In the genomic region with DNA sequence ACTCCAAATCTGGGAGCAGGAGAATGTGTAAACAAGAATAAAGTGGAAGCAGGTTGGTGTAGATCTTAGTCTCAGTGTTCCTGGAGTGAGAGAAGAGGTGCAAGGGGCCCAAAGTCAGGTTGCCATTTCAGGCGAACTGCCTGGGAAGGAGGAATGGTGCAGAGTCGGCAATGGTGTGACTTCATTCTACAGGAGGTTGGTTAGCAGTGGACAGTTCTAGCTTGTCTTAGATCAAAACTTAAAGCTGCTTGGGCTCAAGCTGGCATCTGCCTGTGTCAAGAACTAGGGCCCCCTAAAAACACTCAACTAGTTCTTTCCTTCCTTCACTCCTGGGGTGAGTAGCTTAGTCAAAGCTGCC, we compare ENCODE assay signal across 8 cellular contexts. TPM values are rescaled to one million over a fixed set of nuclear protein-coding genes. Genes with fewer than 3 reads are reported as not detected.
DNase-seq lines count a peak whose midpoint lies in the region; ATAC-seq and TF ChIP-seq lines count a peak whose summit lies in the region.
"Had no signal": no experiment of that assay in that cellular context is flagged by ENCODE, and none has a peak within 500 bp of the region (broad histone marks: within the 10 kb centered on the region; RNA-seq: fewer than 3 reads in every experiment).

No MANE protein-coding gene starts in this region.

- peak overlapping the region; percentile 68 for H3K4me3 Mint-ChIP-seq in activated CD8-positive, alpha-beta T cell treated with anti-CD3 and anti-CD28 coated beads for 36 hours
- H3K4me3 Mint-ChIP-seq in immature natural killer cell = peak overlapping the region; percentile 72 to 90 (median 81)

- POLR2A ChIA-PET in activated CD8-positive, alpha-beta T cell treated with anti-CD3 and anti-CD28 coated beads for 36 hours (lab: Charles Lee) = interaction anchor here (1.6 to 19.2 kb wide), 5 partner anchors 11 to 130 kb away, joined by 4 to 239 read pairs (median 12); partner anchors contain the start of genes ABCB6, ANKZF1 and ATG9A

- no peak for ATAC-seq in activated CD8-positive, alpha-beta T cell treated with anti-CD3 and anti-CD28 coated beads for 36 hours
- no peak for ATAC-seq in HG03442 (IDR thresholded peaks at IDR 0.05; ENCODE audit: unreplicated experiment)
- ATAC-seq in GM18519 (IDR thresholded peaks at IDR 0.05; ENCODE audit: low FRiP score, unreplicated experiment) = no peak

- H3K27ac Mint-ChIP-seq in activated CD8-positive, alpha-beta T cell treated with anti-CD3 and anti-CD28 coated beads for 36 hours = peak overlapping the region; percentile 91
- H3K27ac Mint-ChIP-seq in immature natural killer cell = peak overlapping the region; percentile 93 to 98 (median 95)

- H3K4me3 ChIP-seq in HUES64 (ENCODE audit: low read length) (no peak overlapping the region), stomach (peak overlapping the region; percentile 1 to 41 (median 22))

- peaks cover 64% of the 10 kb centered on the region for H3K36me3 Mint-ChIP-seq in activated CD8-positive, alpha-beta T cell treated with anti-CD3 and anti-CD28 coated beads for 36 hours (ENCODE audit: low read depth)
- peaks cover 0 to 24% (median 12%) of the 10 kb centered on the region in 3 donors for H3K36me3 Mint-ChIP-seq in immature natural killer cell

- CTCF ChIA-PET in activated CD8-positive, alpha-beta T cell treated with anti-CD3 and anti-CD28 coated beads for 36 hours (lab: Charles Lee) = interaction anchor here (0.9 to 10.1 kb wide), 11 partner anchors 9 to 104 kb away, joined by 3 to 132 read pairs (median 5); partner anchors contain the start of genes CNPPD1 and DNAJB2

- 91% methylated on average over 2 of the region's 2 CpGs for WGBS in HUES64
- 39 to 53% (median 46%) methylated on average over 2 of the region's 2 CpGs for WGBS in stomach, 5 donors

- no peak for TF ChIP-seq EP300 in stomach (IDR thresholded peaks at IDR 0.05)

- H3K27me3 ChIP-seq in HUES64 (ENCODE audit: insufficient read depth, low read length) (peaks cover 28% of the 10 kb centered on the region), stomach (no peaks in the 10 kb centered on the region)

- H3K27ac ChIP-seq in HUES64 (ENCODE audit: low read depth, low read length) (peak overlapping the region; percentile 34; the same call in 1 of the 2 replicates), stomach (peak overlapping the region; percentile 86 to 98 (median 94))

- H3K27me3 Mint-ChIP-seq in activated CD8-positive, alpha-beta T cell treated with anti-CD3 and anti-CD28 coated beads for 36 hours = no peaks in the 10 kb centered on the region
- H3K27me3 Mint-ChIP-seq in immature natural killer cell (ENCODE audit: low read depth in 3 of 3) = peaks cover 18 to 39% (median 38%) of the 10 kb centered on the region in 3 donors

- no peaks in the 10 kb centered on the region for H3K9me3 Mint-ChIP-seq in activated CD8-positive, alpha-beta T cell treated with anti-CD3 and anti-CD28 coated beads for 36 hours
- no peaks in the 10 kb centered on the region for H3K9me3 Mint-ChIP-seq in immature natural killer cell

- TF ChIP-seq POLR2A in stomach (IDR thresholded peaks at IDR 0.05) = no peak

- DNase-seq in activated CD8-positive, alpha-beta T cell treated with anti-CD3 and anti-CD28 coated beads for 36 hours = no peak
- no peak for DNase-seq in immature natural killer cell
- DNase-seq in stomach = no peak
- no peak for DNase-seq in activated CD4-positive, CD25-positive, alpha-beta regulatory T cell (lab: John Stamatoyannopoulos, UW)
- DNase-seq: cortex of kidney had no signal

- H3K36me3 ChIP-seq in HUES64 (ENCODE audit: insufficient read depth, low read length) = peaks cover 21% of the 10 kb centered on the region; the same call in 1 of the 2 replicates
- peaks cover 14 to 43% (median 28%) of the 10 kb centered on the region in 4 donors for H3K36me3 ChIP-seq in stomach

- no peaks in the 10 kb centered on the region for H3K9me3 ChIP-seq in HUES64 (ENCODE audit: insufficient read depth, low read depth, low read length)
- H3K9me3 ChIP-seq in stomach = no peaks in the 10 kb centered on the region

- peaks cover 74% of the 10 kb centered on the region for H3K4me1 Mint-ChIP-seq in activated CD8-positive, alpha-beta T cell treated with anti-CD3 and anti-CD28 coated beads for 36 hours (ENCODE audit: low read depth)
- H3K4me1 Mint-ChIP-seq in immature natural killer cell = peaks cover 85% of the 10 kb centered on the region in 2 donors

- intact Hi-C loops in activated CD8-positive, alpha-beta T cell treated with anti-CD3 and anti-CD28 coated beads for 36 hours (cut with micrococcal nuclease) = loop anchor here (5.0 kb wide), 1 partner anchor 48 kb away; no protein-coding TSS in a partner anchor
- intact Hi-C loops in stomach (cut with DNase I; ENCODE audit: low total_unique reads) = no loop called here

- no peak overlapping the region for H3K9ac ChIP-seq in HUES64 (ENCODE audit: low read depth, low read length)

- H3K4me1 ChIP-seq in HUES64 (ENCODE audit: insufficient read depth, low read length) = peaks cover 13% of the 10 kb centered on the region; the same call in 1 of the 2 replicates
- H3K4me1 ChIP-seq in stomach = peaks cover 73 to 95% (median 91%) of the 10 kb centered on the region in 4 donors

- TF ChIP-seq CTCF in activated CD8-positive, alpha-beta T cell treated with anti-CD3 and anti-CD28 coated beads for 36 hours (IDR thresholded peaks at IDR 0.05) = no peak
- no peak for TF ChIP-seq CTCF in stomach (IDR thresholded peaks at IDR 0.05)

RNA-seq across cellular contexts. Expression of gene STK16, which starts 3.5 kb away (rescaled TPM):
- polyA plus RNA-seq in HUES64 (2013, experiment 1 of 2) = 18.8 TPM
- 19.5 TPM for polyA plus RNA-seq in HUES64 (2013, experiment 2 of 2)
- total RNA-seq in activated CD8-positive, alpha-beta T cell treated with anti-CD3 and anti-CD28 coated beads for 36 hours = 10 to 100 TPM; 34.4 to 35.4 TPM
- polyA plus RNA-seq in immature natural killer cell (10 to 100 TPM; 26.8 to 35.3 (median 27.6) TPM), stomach (10 to 100 TPM; 38.8 to 55.9 (median 45.1) TPM)
- 10 to 100 TPM in 4 of 5 donors, 1 to 10 TPM in 1; 1.2 to 55.6 (median 23.7) TPM for total RNA-seq in stomach

RNA-seq across cellular contexts. Expression of gene GLB1L, which starts 3.6 kb away (rescaled TPM):
- polyA plus RNA-seq in HUES64 (2013, experiment 1 of 2) = 3.2 TPM
- polyA plus RNA-seq in HUES64 (2013, experiment 2 of 2) = 5.6 TPM
- 1 to 10 TPM; 1.2 to 2.8 TPM for total RNA-seq in activated CD8-positive, alpha-beta T cell treated with anti-CD3 and anti-CD28 coated beads for 36 hours
- polyA plus RNA-seq in immature natural killer cell = 1 to 10 TPM in 1 of 3 donors, under 1 TPM in 1, not detected in 1; 0.44 to 1.0 TPM
- total RNA-seq in stomach = 10 to 100 TPM in 1 of 5 donors, 1 to 10 TPM in 2, under 1 TPM in 1, not detected in 1; 0.58 to 31.4 (median 4.5) TPM
- 1 to 10 TPM; 2.6 to 4.9 (median 2.6) TPM for polyA plus RNA-seq in stomach

RNA-seq across cellular contexts. Expression of gene TUBA4B, which starts 4.2 kb away (rescaled TPM):
- not detected for polyA plus RNA-seq in HUES64 (2013, experiment 1 of 2)
- 0.19 TPM for polyA plus RNA-seq in HUES64 (2013, experiment 2 of 2)
- not detected for total RNA-seq in activated CD8-positive, alpha-beta T cell treated with anti-CD3 and anti-CD28 coated beads for 36 hours
- polyA plus RNA-seq in immature natural killer cell (not detected), stomach (not detected)
- not detected for total RNA-seq in stomach

RNA-seq across cellular contexts. Expression of gene TUBA4A, which starts 4.9 kb away (rescaled TPM):
- 27.3 TPM for polyA plus RNA-seq in HUES64 (2013, experiment 1 of 2)
- polyA plus RNA-seq in HUES64 (2013, experiment 2 of 2) = 32.2 TPM
- total RNA-seq in activated CD8-positive, alpha-beta T cell treated with anti-CD3 and anti-CD28 coated beads for 36 hours = 100 to 1,000 TPM; 226 TPM
- 100 to 1,000 TPM in 2 of 3 donors, 10 to 100 TPM in 1; 88.6 to 137 (median 124) TPM for polyA plus RNA-seq in immature natural killer cell
- 100 to 1,000 TPM in 1 of 5 donors, 10 to 100 TPM in 4; 18.7 to 141 (median 27.2) TPM for total RNA-seq in stomach
- 10 to 100 TPM; 28.9 to 68.8 (median 51.0) TPM for polyA plus RNA-seq in stomach

RNA-seq across cellular contexts. Expression of gene ANKZF1, which starts 19.2 kb away (rescaled TPM):
- polyA plus RNA-seq in HUES64 (2013, experiment 1 of 2) = 17.8 TPM
- 18.8 TPM for polyA plus RNA-seq in HUES64 (2013, experiment 2 of 2)
- 100 to 1,000 TPM; 216 to 217 TPM for total RNA-seq in activated CD8-positive, alpha-beta T cell treated with anti-CD3 and anti-CD28 coated beads for 36 hours
- polyA plus RNA-seq in immature natural killer cell (10 to 100 TPM; 11.5 to 28.6 (median 22.4) TPM), stomach (10 to 100 TPM; 27.8 to 36.6 (median 33.4) TPM)
- total RNA-seq in stomach = 100 to 1,000 TPM in 3 of 5 donors, 10 to 100 TPM in 2; 33.9 to 263 (median 138) TPM
